Comparison of ENCODE assay signal across 11 cellular contexts in the genomic region with DNA sequence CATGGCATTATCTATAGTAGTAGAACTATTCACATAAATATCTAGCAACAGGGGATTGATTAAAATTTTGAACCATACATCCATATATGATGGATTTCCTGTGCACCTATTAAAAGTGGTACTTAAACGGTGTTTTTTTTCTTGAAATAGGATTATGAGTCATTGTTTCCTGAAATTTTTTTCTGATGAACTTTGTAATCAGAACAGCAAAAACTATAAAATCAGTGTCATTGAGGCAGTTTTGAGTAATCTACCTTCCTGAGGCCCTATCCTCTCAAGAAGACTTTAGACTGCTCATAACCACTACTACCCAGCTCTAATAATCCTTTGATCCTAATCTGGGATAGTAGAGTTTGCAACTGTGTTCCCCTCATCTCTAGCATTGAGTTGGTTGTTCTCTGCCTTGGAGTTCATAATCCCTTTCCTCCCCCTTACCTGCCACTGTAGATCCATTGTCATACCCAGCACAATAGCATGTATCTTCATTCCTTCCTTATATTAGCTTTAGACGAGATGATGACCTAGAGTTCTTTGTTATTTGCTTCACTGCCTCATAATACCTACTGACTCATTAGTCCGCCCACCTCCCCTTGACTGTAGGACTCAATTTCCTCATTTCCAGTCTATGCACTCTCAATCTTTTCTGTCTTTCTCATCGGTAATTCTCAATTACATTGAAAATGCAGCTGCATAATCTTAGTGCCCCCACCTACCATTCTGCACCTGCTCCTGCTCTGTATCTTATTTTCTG.
DNase-seq lines count a peak whose midpoint lies in the region; TF ChIP-seq lines count a peak whose summit lies in the region.
"Had no signal": no experiment of that assay in that cellular context is flagged by ENCODE, and none has a peak within 500 bp of the region (broad histone marks: within the 10 kb centered on the region; RNA-seq: fewer than 3 reads in every experiment).

No MANE protein-coding gene starts in this region.

- H3K27ac ChIP-seq in right atrium auricular region: no peak overlapping the region

- H3K4me1 ChIP-seq in right atrium auricular region: peaks cover 0 to 29% of the 10 kb centered on the region in 2 donors

- no peak overlapping the region for H3K27ac Mint-ChIP-seq in activated CD4-positive, alpha-beta T cell treated with anti-CD3 and anti-CD28 coated beads, Interleukin-2, amount 10 ng/mL, durations not matched to agents 7 days and 5 days

- H3K4me3 Mint-ChIP-seq in activated CD4-positive, alpha-beta T cell treated with anti-CD3 and anti-CD28 coated beads, Interleukin-2, amount 10 ng/mL, durations not matched to agents 7 days and 5 days: no peak overlapping the region

- H3K36me3 ChIP-seq in right atrium auricular region: no peaks in the 10 kb centered on the region

- H3K9me3 Mint-ChIP-seq in activated CD4-positive, alpha-beta T cell treated with anti-CD3 and anti-CD28 coated beads, Interleukin-2, amount 10 ng/mL, durations not matched to agents 7 days and 5 days: no peaks in the 10 kb centered on the region

- CTCF ChIA-PET in activated CD4-positive, alpha-beta T cell treated with anti-CD3 and anti-CD28 coated beads, Interleukin-2, amount 10 ng/mL, durations not matched to agents 7 days and 5 days (lab: Charles Lee): interaction anchor here (1.3 kb wide), 1 partner anchor 12 kb away, joined by 3 read pairs; no protein-coding TSS in a partner anchor

- no peak for TF ChIP-seq CTCF in fibroblast of mammary gland (conservative IDR thresholded peaks at IDR 0.05; ENCODE audit: control insufficient read depth, insufficient read depth, low read depth, low read length)
- TF ChIP-seq CTCF in right atrium auricular region (IDR thresholded peaks at IDR 0.05): no peak

- DNase-seq in activated CD4-positive, alpha-beta T cell treated with anti-CD3 and anti-CD28 coated beads, Interleukin-2, amount 50 U/mL, for 48 hours: peak; percentile 18 to 48
- no peak for DNase-seq in activated CD4-positive, alpha-beta T cell treated with anti-CD3 and anti-CD28 coated beads, Interleukin-2, amount 10 ng/mL, durations not matched to agents 7 days and 5 days
- DNase-seq in NCI-H82 (lab: John Stamatoyannopoulos, UW): peak; percentile 74
- DNase-seq in fibroblast of mammary gland (ENCODE audit: low read depth): peak; percentile 51
- peak; percentile 17 to 32 (median 24) for DNase-seq in stimulated activated CD4-positive, alpha-beta T cell treated with anti-CD3 and anti-CD28 coated beads, TNF-alpha, amount 100 ng/mL, for 24 hours (ENCODE audit: low read depth in 3 of 3)
- no peak for DNase-seq in NCI-H2196 (lab: John Stamatoyannopoulos, UW; ENCODE audit: unreplicated experiment)
- no peak for DNase-seq in right atrium auricular region (ENCODE audit: low spot score)
- no peak for DNase-seq in SIG-M5 treated with dmso at 0.1 percent for 504 hours (lab: John Stamatoyannopoulos, UW; ENCODE audit: unreplicated experiment)
- DNase-seq: DMS 273 treated with DMSO at 0.1 percent for 48 hours, dorsolateral prefrontal cortex, NCI-H146 had no signal

- POLR2A ChIA-PET in activated CD4-positive, alpha-beta T cell treated with anti-CD3 and anti-CD28 coated beads, Interleukin-2, amount 10 ng/mL, durations not matched to agents 7 days and 5 days (lab: Charles Lee): interaction anchor here (0.6 kb wide), 1 partner anchor 411 kb away, joined by 3 read pairs; no protein-coding TSS in a partner anchor

- H3K27me3 Mint-ChIP-seq in activated CD4-positive, alpha-beta T cell treated with anti-CD3 and anti-CD28 coated beads, Interleukin-2, amount 10 ng/mL, durations not matched to agents 7 days and 5 days: no peaks in the 10 kb centered on the region

- peaks cover 17% of the 10 kb centered on the region for H3K4me1 Mint-ChIP-seq in activated CD4-positive, alpha-beta T cell treated with anti-CD3 and anti-CD28 coated beads, Interleukin-2, amount 10 ng/mL, durations not matched to agents 7 days and 5 days

- H3K27me3 ChIP-seq in right atrium auricular region: no peaks in the 10 kb centered on the region
- H3K27me3 ChIP-seq: dorsolateral prefrontal cortex had no signal

- H3K4me3 ChIP-seq in fibroblast of mammary gland (ENCODE audit: control insufficient read depth, low read depth, low read length) (no peak overlapping the region), right atrium auricular region (no peak overlapping the region)
- H3K4me3 ChIP-seq: dorsolateral prefrontal cortex had no signal

- H3K36me3 Mint-ChIP-seq in activated CD4-positive, alpha-beta T cell treated with anti-CD3 and anti-CD28 coated beads, Interleukin-2, amount 10 ng/mL, durations not matched to agents 7 days and 5 days (ENCODE audit: low read depth): peaks cover 11% of the 10 kb centered on the region

- no peaks in the 10 kb centered on the region for H3K9me3 ChIP-seq in right atrium auricular region

Comparison
In these comparisons a context has a peak if more than half of its experiments do, and no peak if none do; other contexts are left out.
1. DNase-seq: peak in activated CD4-positive, alpha-beta T cell treated with anti-CD3 and anti-CD28 coated beads, Interleukin-2, amount 50 U/mL, for 48 hours (2 of 2), NCI-H82 (single experiment), fibroblast of mammary gland (single experiment) and stimulated activated CD4-positive, alpha-beta T cell treated with anti-CD3 and anti-CD28 coated beads, TNF-alpha, amount 100 ng/mL, for 24 hours (3 of 3); none in activated CD4-positive, alpha-beta T cell treated with anti-CD3 and anti-CD28 coated beads, Interleukin-2, amount 10 ng/mL, durations not matched to agents 7 days and 5 days (single experiment), NCI-H2196 (single experiment), right atrium auricular region (single experiment) and SIG-M5 treated with dmso at 0.1 percent for 504 hours (single experiment).